ENCODE assay signal across 10 cellular contexts in the genomic region with DNA sequence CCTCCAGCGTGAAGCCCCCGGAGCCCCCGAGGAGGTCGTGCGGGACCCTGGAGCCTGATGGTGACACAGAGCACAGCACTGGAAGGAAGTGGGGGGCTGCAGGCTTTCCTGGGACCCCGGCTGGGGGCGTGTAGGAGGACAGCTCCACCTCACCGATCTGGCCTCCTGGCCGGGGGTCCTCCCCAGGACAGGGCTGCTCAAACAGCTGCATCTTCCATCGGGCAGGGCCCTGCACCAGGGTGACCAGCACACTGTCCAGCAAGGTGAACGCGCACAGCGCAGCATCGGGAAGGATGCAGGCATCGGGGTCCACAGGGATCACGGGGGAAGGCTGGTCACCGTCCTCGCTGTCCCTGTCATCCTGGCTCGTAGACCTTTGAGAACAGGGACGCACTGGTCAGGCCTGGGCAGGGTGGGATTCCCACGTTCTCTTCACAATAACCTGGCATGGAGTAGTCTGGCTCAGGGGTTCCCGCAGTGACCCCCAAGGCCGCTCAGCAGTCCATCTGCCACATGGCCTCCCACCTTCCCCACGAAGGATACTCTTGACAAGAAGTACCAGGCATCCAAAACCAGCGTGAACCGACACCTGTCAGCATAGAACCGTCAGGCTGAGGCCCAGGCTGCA. TPM values are rescaled to one million over a fixed set of nuclear protein-coding genes. Genes with fewer than 3 reads are reported as not detected.
A peak's percentile ranks its signal among the peaks of the same experiment; 100 is the strongest.
DNase-seq lines count a peak whose midpoint lies in the region; ATAC-seq, FAIRE-seq and TF ChIP-seq lines count a peak whose summit lies in the region.
"Had no signal": no experiment of that assay in that cellular context is flagged by ENCODE, and none has a peak within 500 bp of the region (broad histone marks: within the 10 kb centered on the region; RNA-seq: fewer than 3 reads in every experiment).

No MANE protein-coding gene starts in this region.

- H3K4me1 Mint-ChIP-seq in activated CD8-positive, alpha-beta T cell treated with anti-CD3 and anti-CD28 coated beads, Interleukin-2, amount 10 ng/mL, durations not matched to agents 7 days and 5 days (ENCODE audit: low read depth): peaks cover 36% of the 10 kb centered on the region

- H3K4me3 ChIP-seq in HEK293 (ENCODE audit: low read depth, low read length): peak overlapping the region; percentile 86
- H3K4me3 ChIP-seq in right cardiac atrium (ENCODE audit: low read length): no peak overlapping the region
- H3K4me3 ChIP-seq in skeletal muscle satellite cell (ENCODE audit: low read length): peak overlapping the region; percentile 98
- H3K4me3 ChIP-seq in uterus: peak overlapping the region in 1 of 2 donors; percentile 62

- peak overlapping the region; percentile 89 for H3K9ac ChIP-seq in skeletal muscle satellite cell (ENCODE audit: low read depth, low read length)

- TF ChIP-seq CTCF in HEK293 (tag by site-specific recombination; IDR thresholded peaks at IDR 0.05) (no peak), D721Med (IDR thresholded peaks at IDR 0.05; ENCODE audit: insufficient read depth, missing control alignments) (no peak), uterus (IDR thresholded peaks at IDR 0.05) (no peak)

- H3K36me3 ChIP-seq in HEK293 (ENCODE audit: control insufficient read depth in 2 of 2, insufficient read depth in 1 of 2, low read length in 2 of 2) (peaks cover 9 to 48% of the 10 kb centered on the region in 2 experiments; a peak in 2 of 3 replicates), skeletal muscle satellite cell (ENCODE audit: insufficient read depth, low read length) (peaks cover 34% of the 10 kb centered on the region), uterus (no peaks in the 10 kb centered on the region)

- H3K36me3 Mint-ChIP-seq in activated CD8-positive, alpha-beta T cell treated with anti-CD3 and anti-CD28 coated beads, Interleukin-2, amount 10 ng/mL, durations not matched to agents 7 days and 5 days (ENCODE audit: low read depth): peaks cover 15% of the 10 kb centered on the region

- H3K27me3 Mint-ChIP-seq in activated CD8-positive, alpha-beta T cell treated with anti-CD3 and anti-CD28 coated beads, Interleukin-2, amount 10 ng/mL, durations not matched to agents 7 days and 5 days (ENCODE audit: low read depth): no peaks in the 10 kb centered on the region

- no peak for TF ChIP-seq POLR2A in uterus (IDR thresholded peaks at IDR 0.05)

- WGBS in right cardiac atrium: 77% methylated on average over 27 of the region's 27 CpGs

- peak overlapping the region; percentile 74; the same call in 1 of the 2 replicates for H3K27ac ChIP-seq in HEK293 (ENCODE audit: extremely low read depth, low read depth, low read length)
- no peak overlapping the region for H3K27ac ChIP-seq in right cardiac atrium (ENCODE audit: low read length)
- H3K27ac ChIP-seq in uterus: no peak overlapping the region

- DNase-seq in activated CD8-positive, alpha-beta T cell treated with anti-CD3 and anti-CD28 coated beads, Interleukin-2, amount 10 ng/mL, durations not matched to agents 7 days and 5 days: no peak
- DNase-seq in right cardiac atrium: peak in 2 of 3 donors; percentile 59 to 62
- DNase-seq in D721Med (ENCODE audit: insufficient read length, low spot score): no peak
- DNase-seq in uterus: no peak
- DNase-seq: stimulated activated naive CD4-positive, alpha-beta T cell treated with Interleukin-2 at 50 U/mL for 16 hours had no signal

- no peaks in the 10 kb centered on the region for H3K9me3 Mint-ChIP-seq in activated CD8-positive, alpha-beta T cell treated with anti-CD3 and anti-CD28 coated beads, Interleukin-2, amount 10 ng/mL, durations not matched to agents 7 days and 5 days (ENCODE audit: insufficient read depth)

- CTCF ChIA-PET in HEK293 (lab: Yijun Ruan, JAX): interaction anchor here (0.6 to 3.9 kb wide), 3 partner anchors 50 to 487 kb away, joined by 3 to 23 read pairs (median 3); a partner anchor contains a TSS
- CTCF ChIA-PET in activated CD8-positive, alpha-beta T cell treated with anti-CD3 and anti-CD28 coated beads, Interleukin-2, amount 10 ng/mL, durations not matched to agents 7 days and 5 days (lab: Charles Lee): interaction anchor here (2.9 kb wide), 1 partner anchor 50 kb away, joined by 18 read pairs; no protein-coding TSS in a partner anchor

- H3K27me3 ChIP-seq in right cardiac atrium (ENCODE audit: control insufficient read depth, insufficient read depth) (no peaks in the 10 kb centered on the region), skeletal muscle satellite cell (ENCODE audit: control insufficient read depth, insufficient read depth, low read length) (no peaks in the 10 kb centered on the region), uterus (no peaks in the 10 kb centered on the region)

- POLR2A ChIA-PET in HEK293 (lab: Yijun Ruan, JAX): interaction anchor here (2.1 to 3.4 kb wide), 3 partner anchors 8 to 40 kb away, joined by 8 to 48 read pairs (median 12); a partner anchor contains a TSS
- POLR2A ChIA-PET in activated CD8-positive, alpha-beta T cell treated with anti-CD3 and anti-CD28 coated beads, Interleukin-2, amount 10 ng/mL, durations not matched to agents 7 days and 5 days (lab: Charles Lee): interaction anchor here (1.5 to 2.3 kb wide), 3 partner anchors 35 to 39 kb away, joined by 3 to 10 read pairs (median 8); a partner anchor contains a TSS

- H3K27ac Mint-ChIP-seq in activated CD8-positive, alpha-beta T cell treated with anti-CD3 and anti-CD28 coated beads, Interleukin-2, amount 10 ng/mL, durations not matched to agents 7 days and 5 days: peak overlapping the region; percentile 78

- intact Hi-C loops in right cardiac atrium (cut with DNase I) (loop anchor here in 1 of 4 donors (5.0 kb wide), 1 partner anchor 34 kb away; no protein-coding TSS in a partner anchor), uterus (cut with DNase I; ENCODE audit: low total_unique reads) (no loop called here)

- H3K4me1 ChIP-seq in HEK293 (ENCODE audit: control insufficient read depth, insufficient read depth, low read length): peaks cover 12% of the 10 kb centered on the region
- H3K4me1 ChIP-seq in right cardiac atrium (ENCODE audit: control insufficient read depth, insufficient read depth, low read length): peaks cover 7% of the 10 kb centered on the region
- peaks cover 31% of the 10 kb centered on the region for H3K4me1 ChIP-seq in skeletal muscle satellite cell (ENCODE audit: control insufficient read depth, insufficient read depth, low read length)
- peaks cover 0 to 17% of the 10 kb centered on the region in 2 donors for H3K4me1 ChIP-seq in uterus

- H3K4me3 Mint-ChIP-seq in activated CD8-positive, alpha-beta T cell treated with anti-CD3 and anti-CD28 coated beads, Interleukin-2, amount 10 ng/mL, durations not matched to agents 7 days and 5 days: peak overlapping the region; percentile 83

- peak overlapping the region; percentile 86 for H3K4me2 ChIP-seq in skeletal muscle satellite cell (ENCODE audit: low read length)

- FAIRE-seq in D721Med (lab: Jason Lieb, UNC): no peak
- FAIRE-seq: RCC 7860 had no signal

- no peaks in the 10 kb centered on the region for H3K9me3 ChIP-seq in HEK293 (ENCODE audit: control insufficient read depth, insufficient read depth, low read depth, low read length)
- no peaks in the 10 kb centered on the region for H3K9me3 ChIP-seq in right cardiac atrium (ENCODE audit: control insufficient read depth, low read length)
- H3K9me3 ChIP-seq in skeletal muscle satellite cell (replicated peaks; ENCODE audit: low read length): no peaks in the 10 kb centered on the region
- H3K9me3 ChIP-seq in uterus: no peaks in the 10 kb centered on the region

- ATAC-seq in activated CD8-positive, alpha-beta T cell treated with anti-CD3 and anti-CD28 coated beads, Interleukin-2, amount 10 ng/mL, durations not matched to agents 7 days and 5 days: no peak
- ATAC-seq in right cardiac atrium (no peak), GM21529 (IDR thresholded peaks at IDR 0.05; ENCODE audit: unreplicated experiment) (no peak), GM19351 (IDR thresholded peaks at IDR 0.05; ENCODE audit: unreplicated experiment) (no peak)

TF ChIP-seq in HEK293, 187 proteins besides CTCF, POLR2A, EP300 and RAD21:
- TF ChIP-seq, protein P1, sequence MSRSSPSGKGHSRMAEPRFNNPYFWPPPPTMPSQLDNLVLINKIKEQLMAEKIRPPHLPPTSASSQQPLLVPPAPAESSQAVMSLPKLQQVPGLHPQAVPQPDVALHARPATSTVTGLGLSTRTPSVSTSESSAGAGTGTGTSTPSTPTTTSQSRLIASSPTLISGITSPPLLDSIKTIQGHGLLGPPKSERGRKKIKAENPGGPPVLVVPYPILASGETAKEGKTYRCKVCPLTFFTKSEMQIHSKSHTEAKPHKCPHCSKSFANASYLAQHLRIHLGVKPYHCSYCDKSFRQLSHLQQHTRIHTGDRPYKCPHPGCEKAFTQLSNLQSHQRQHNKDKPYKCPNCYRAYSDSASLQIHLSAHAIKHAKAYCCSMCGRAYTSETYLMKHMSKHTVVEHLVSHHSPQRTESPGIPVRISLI (tag by site-specific recombination; IDR thresholded peaks at IDR 0.05): no peak
- no peak for TF ChIP-seq ZNF747 (tag by site-specific recombination; IDR thresholded peaks at IDR 0.05)
- TF ChIP-seq ZNF600 (tag by site-specific recombination; IDR thresholded peaks at IDR 0.05): no peak
- TF ChIP-seq IKZF3 (tag by site-specific recombination; IDR thresholded peaks at IDR 0.05): no peak
- TF ChIP-seq GLIS2 (tag by site-specific recombination; IDR thresholded peaks at IDR 0.05): peak; percentile 23; the same call in 1 of the 2 replicates
- TF ChIP-seq BCL11A (tag by site-specific recombination; IDR thresholded peaks at IDR 0.05; ENCODE audit: low read depth): no peak
- no peak for TF ChIP-seq ZNF621 (tag by site-specific recombination; IDR thresholded peaks at IDR 0.05)
TF ChIP-seq in HEK293: peak in this region for 1.

RNA-seq across cellular contexts. Expression of a gene that starts 1.2 kb away (rescaled TPM):
- 10 to 100 TPM; 39.2 to 43.6 TPM for total RNA-seq in activated CD8-positive, alpha-beta T cell treated with anti-CD3 and anti-CD28 coated beads, Interleukin-2, amount 10 ng/mL, durations not matched to agents 7 days and 5 days
- 10 to 100 TPM; 12.0 to 15.3 (median 13.5) TPM for total RNA-seq in right cardiac atrium
- 13.0 TPM for polyA plus RNA-seq in right cardiac atrium
- total RNA-seq in skeletal muscle satellite cell (2012; rRNA removed): 26.2 and 31.2 TPM in 2 replicates
- 10 to 100 TPM in 2 of 4 donors, 1 to 10 TPM in 2; 3.5 to 31.2 (median 17.3) TPM for total RNA-seq in uterus

RNA-seq across cellular contexts. Expression of a gene that starts 22.8 kb away (rescaled TPM):
- under 1 TPM; 0.52 to 0.74 TPM for total RNA-seq in activated CD8-positive, alpha-beta T cell treated with anti-CD3 and anti-CD28 coated beads, Interleukin-2, amount 10 ng/mL, durations not matched to agents 7 days and 5 days
- total RNA-seq in right cardiac atrium (under 1 TPM; 0.45 to 0.63 (median 0.53) TPM), uterus (1 to 10 TPM in 2 of 4 donors, not detected in 2; 5.0 to 7.4 TPM)
- polyA plus RNA-seq in right cardiac atrium: 0.48 TPM
- total RNA-seq in skeletal muscle satellite cell (2012; rRNA removed): 0.76 and 1.3 TPM in 2 replicates

RNA-seq across cellular contexts. Expression of a gene that starts 38.3 kb away (rescaled TPM):
- total RNA-seq in activated CD8-positive, alpha-beta T cell treated with anti-CD3 and anti-CD28 coated beads, Interleukin-2, amount 10 ng/mL, durations not matched to agents 7 days and 5 days: 1,000 to 10,000 TPM; 5,147 to 5,318 TPM
- total RNA-seq in right cardiac atrium (100 to 1,000 TPM; 347 to 772 (median 510) TPM), uterus (1,000 to 10,000 TPM; 1,023 to 5,472 (median 2,159) TPM)
- 410 TPM for polyA plus RNA-seq in right cardiac atrium
- total RNA-seq in skeletal muscle satellite cell (2012; rRNA removed): 9,662 and 11,711 TPM in 2 replicates

Comparison
In these comparisons a context has a peak if more than half of its experiments do, and no peak if none do; other contexts are left out.
1. DNase-seq: peak in right cardiac atrium (2 of 3); none in activated CD8-positive, alpha-beta T cell treated with anti-CD3 and anti-CD28 coated beads, Interleukin-2, amount 10 ng/mL, durations not matched to agents 7 days and 5 days (single experiment), D721Med (single experiment) and uterus (0 of 2).